Comparison of ENCODE assay signal across 26 cellular contexts in the genomic region with DNA sequence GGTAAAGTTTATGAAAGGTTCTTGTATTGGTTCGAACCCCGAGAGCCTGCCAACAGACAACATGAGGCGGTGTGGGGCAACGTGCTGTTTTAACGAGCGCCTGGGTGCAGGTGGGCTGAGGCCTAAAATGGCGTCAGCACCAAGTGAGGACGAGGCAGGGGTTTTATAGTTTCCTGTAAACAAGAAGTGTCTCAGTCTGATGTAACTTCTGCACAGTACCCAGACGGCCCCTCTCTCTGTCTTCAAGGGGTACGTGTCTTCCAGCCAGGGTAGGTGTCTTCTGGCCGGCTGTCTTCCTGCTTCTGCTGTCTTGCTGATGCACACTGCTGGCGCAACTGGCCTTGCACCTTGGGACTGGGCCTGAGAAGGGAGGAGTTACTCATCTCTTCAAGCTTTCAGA. TPM values are rescaled to one million over a fixed set of nuclear protein-coding genes. Genes with fewer than 3 reads are reported as not detected.
A peak's percentile ranks its signal among the peaks of the same experiment; 100 is the strongest.
DNase-seq lines count a peak whose midpoint lies in the region; ATAC-seq and TF ChIP-seq lines count a peak whose summit lies in the region.
"Had no signal": no experiment of that assay in that cellular context is flagged by ENCODE, and none has a peak within 500 bp of the region (broad histone marks: within the 10 kb centered on the region; RNA-seq: fewer than 3 reads in every experiment).

No MANE protein-coding gene starts in this region.

- peaks cover 49% of the 10 kb centered on the region for H3K4me1 Mint-ChIP-seq in activated CD4-positive, alpha-beta T cell treated with anti-CD3 and anti-CD28 coated beads for 36 hours
- peaks cover 24% of the 10 kb centered on the region for H3K4me1 Mint-ChIP-seq in activated CD8-positive, alpha-beta T cell treated with anti-CD3 and anti-CD28 coated beads for 36 hours (ENCODE audit: low read depth)
- peaks cover 11 to 71% (median 53%) of the 10 kb centered on the region in 7 donors for H3K4me1 Mint-ChIP-seq in naive thymus-derived CD4-positive, alpha-beta T cell

- no peak overlapping the region for H3K4me3 Mint-ChIP-seq in activated CD4-positive, alpha-beta T cell treated with anti-CD3 and anti-CD28 coated beads for 36 hours
- H3K4me3 Mint-ChIP-seq in activated CD8-positive, alpha-beta T cell treated with anti-CD3 and anti-CD28 coated beads for 36 hours: peak overlapping the region; percentile 42
- H3K4me3 Mint-ChIP-seq in naive thymus-derived CD4-positive, alpha-beta T cell: peak overlapping the region in 9 of 10 donors; percentile 50 to 96 (median 92)
- H3K4me3 Mint-ChIP-seq: activated CD4-positive, alpha-beta memory T cell treated with anti-CD3 and anti-CD28 coated beads for 36 hours had no signal

- peaks cover 4 to 54% of the 10 kb centered on the region in 2 donors for H3K4me1 ChIP-seq in naive thymus-derived CD4-positive, alpha-beta T cell (ENCODE audit: control insufficient read depth in 2 of 2, insufficient read depth in 2 of 2, low read length in 2 of 2)
- H3K4me1 ChIP-seq in mucosa of descending colon (ENCODE audit: low read depth): peaks cover 25% of the 10 kb centered on the region
- H3K4me1 ChIP-seq: SJCRH30 had no signal

- peaks cover 2% of the 10 kb centered on the region for H3K27me3 Mint-ChIP-seq in activated CD4-positive, alpha-beta T cell treated with anti-CD3 and anti-CD28 coated beads for 36 hours
- H3K27me3 Mint-ChIP-seq in activated CD8-positive, alpha-beta T cell treated with anti-CD3 and anti-CD28 coated beads for 36 hours: peaks cover 4% of the 10 kb centered on the region
- peaks cover 0 to 27% (median 0%) of the 10 kb centered on the region in 5 donors for H3K27me3 Mint-ChIP-seq in naive thymus-derived CD4-positive, alpha-beta T cell
- H3K27me3 Mint-ChIP-seq: activated CD4-positive, alpha-beta memory T cell treated with anti-CD3 and anti-CD28 coated beads for 36 hours had no signal

- no peak for TF ChIP-seq CTCF in activated CD8-positive, alpha-beta T cell treated with anti-CD3 and anti-CD28 coated beads for 36 hours (IDR thresholded peaks at IDR 0.05)
- no peak for TF ChIP-seq CTCF in mucosa of descending colon (IDR thresholded peaks at IDR 0.05)

- no peak for ATAC-seq in activated CD4-positive, alpha-beta T cell treated with anti-CD3 and anti-CD28 coated beads for 36 hours
- no peak for ATAC-seq in activated CD8-positive, alpha-beta T cell treated with anti-CD3 and anti-CD28 coated beads for 36 hours
- ATAC-seq in naive thymus-derived CD4-positive, alpha-beta T cell: no peak
- ATAC-seq in mucosa of descending colon (no peak), GM19397 (IDR thresholded peaks at IDR 0.05; ENCODE audit: unreplicated experiment) (no peak), HG03342 (IDR thresholded peaks at IDR 0.05; ENCODE audit: unreplicated experiment) (no peak)
- ATAC-seq: left lobe of liver, PC-3 had no signal

- no peaks in the 10 kb centered on the region for H3K27me3 ChIP-seq in naive thymus-derived CD4-positive, alpha-beta T cell (ENCODE audit: control insufficient read depth in 2 of 2, insufficient read depth in 2 of 2, low read length in 2 of 2)
- H3K27me3 ChIP-seq: colonic mucosa, SJCRH30, suprapubic skin, vagina had no signal

- H3K36me3 Mint-ChIP-seq in activated CD4-positive, alpha-beta T cell treated with anti-CD3 and anti-CD28 coated beads for 36 hours (ENCODE audit: low read depth): peaks cover 3% of the 10 kb centered on the region
- H3K36me3 Mint-ChIP-seq in activated CD8-positive, alpha-beta T cell treated with anti-CD3 and anti-CD28 coated beads for 36 hours (ENCODE audit: low read depth): no peaks in the 10 kb centered on the region
- peaks cover 0 to 21% (median 9%) of the 10 kb centered on the region in 5 donors for H3K36me3 Mint-ChIP-seq in naive thymus-derived CD4-positive, alpha-beta T cell
- H3K36me3 Mint-ChIP-seq: activated CD4-positive, alpha-beta memory T cell treated with anti-CD3 and anti-CD28 coated beads for 36 hours had no signal

- DNase-seq in activated CD4-positive, alpha-beta T cell treated with anti-CD3 and anti-CD28 coated beads for 36 hours: no peak
- DNase-seq in activated CD4-positive, alpha-beta T cell treated with anti-CD3 and anti-CD28 coated beads for 1 hour: no peak
- peak; percentile 88 for DNase-seq in NAMALWA (ENCODE audit: low spot score)
- peak; percentile 25 for DNase-seq in activated CD8-positive, alpha-beta T cell treated with anti-CD3 and anti-CD28 coated beads for 36 hours
- peak in 5 of 9 donors; percentile 33 to 52 (median 39) for DNase-seq in naive thymus-derived CD4-positive, alpha-beta T cell
- no peak for DNase-seq in mucosa of descending colon
- DNase-seq: 8988T; activated CD4-positive, alpha-beta memory T cell treated with anti-CD3 and anti-CD28 coated beads for 36 hours; activated T-cell treated with anti-CD3 and anti-CD28 coated beads, Interleukin-2, amount 50 U/mL, for 1 hour; brain microvascular endothelial cell; colonic mucosa; head of caudate nucleus; NCI-H146; NCI-H524; PC-3; SJCRH30; spleen had no signal

- intact Hi-C loops in activated CD4-positive, alpha-beta T cell treated with anti-CD3 and anti-CD28 coated beads for 36 hours (cut with DNase I, micrococcal nuclease): loop anchor here (10.0 kb wide), 2 partner anchors 1032 to 1102 kb away; partner anchors contain the start of genes APBB1 (in 1 of the 2), ARFIP2 (in 1 of the 2) and TIMM10B (in 1 of the 2)
- intact Hi-C loops in activated CD8-positive, alpha-beta T cell treated with anti-CD3 and anti-CD28 coated beads for 36 hours (cut with micrococcal nuclease): loop anchor here (10.0 kb wide), 1 partner anchor 178 kb away; no protein-coding TSS in a partner anchor
- intact Hi-C loops in naive thymus-derived CD4-positive, alpha-beta T cell (cut with micrococcal nuclease): loop anchor here (10.0 kb wide), 2 partner anchors 902 to 1282 kb away; partner anchors contain the start of genes CNGA4 (in 1 of the 2), FHIP1B (in 1 of the 2), TAF10 (in 1 of the 2) and TPP1 (in 1 of the 2)
- intact Hi-C loops in mucosa of descending colon (cut with DNase I, micrococcal nuclease): no loop called here

- H3K36me3 ChIP-seq in naive thymus-derived CD4-positive, alpha-beta T cell (ENCODE audit: control insufficient read depth in 2 of 3, insufficient read depth in 3 of 3, low read length in 3 of 3): peaks cover 0 to 5% (median 0%) of the 10 kb centered on the region in 3 experiments
- H3K36me3 ChIP-seq in mucosa of descending colon (ENCODE audit: low read depth): no peaks in the 10 kb centered on the region
- H3K36me3 ChIP-seq: brain microvascular endothelial cell, colonic mucosa, SJCRH30, spleen, suprapubic skin, vagina had no signal

- no peaks in the 10 kb centered on the region for H3K9me3 Mint-ChIP-seq in activated CD4-positive, alpha-beta T cell treated with anti-CD3 and anti-CD28 coated beads for 36 hours (ENCODE audit: low read depth)
- H3K9me3 Mint-ChIP-seq in activated CD8-positive, alpha-beta T cell treated with anti-CD3 and anti-CD28 coated beads for 36 hours: no peaks in the 10 kb centered on the region
- H3K9me3 Mint-ChIP-seq in naive thymus-derived CD4-positive, alpha-beta T cell: peaks cover 0 to 6% (median 0%) of the 10 kb centered on the region in 11 donors
- H3K9me3 Mint-ChIP-seq: activated CD4-positive, alpha-beta memory T cell treated with anti-CD3 and anti-CD28 coated beads for 36 hours had no signal

- H3K27ac Mint-ChIP-seq in activated CD4-positive, alpha-beta T cell treated with anti-CD3 and anti-CD28 coated beads for 36 hours: peak overlapping the region; percentile 30
- H3K27ac Mint-ChIP-seq in activated CD8-positive, alpha-beta T cell treated with anti-CD3 and anti-CD28 coated beads for 36 hours: peak overlapping the region; percentile 77
- H3K27ac Mint-ChIP-seq in naive thymus-derived CD4-positive, alpha-beta T cell: peak overlapping the region in 7 of 9 donors; percentile 67 to 96 (median 88)

- H3K4me3 ChIP-seq in naive thymus-derived CD4-positive, alpha-beta T cell (ENCODE audit: low read length): no peak overlapping the region
- H3K4me3 ChIP-seq in mucosa of descending colon: no peak overlapping the region
- H3K4me3 ChIP-seq: colonic mucosa, SJCRH30, suprapubic skin, vagina had no signal

- peak overlapping the region; percentile 1 for H3K27ac ChIP-seq in naive thymus-derived CD4-positive, alpha-beta T cell (ENCODE audit: low read depth, low read length)
- H3K27ac ChIP-seq: brain microvascular endothelial cell, colonic mucosa, HL-60, SJCRH30, suprapubic skin, vagina had no signal

- POLR2A ChIA-PET in activated CD4-positive, alpha-beta T cell treated with anti-CD3 and anti-CD28 coated beads for 36 hours (lab: Charles Lee): no interaction called here
- POLR2A ChIA-PET in activated CD8-positive, alpha-beta T cell treated with anti-CD3 and anti-CD28 coated beads for 36 hours (lab: Charles Lee): no interaction called here
- POLR2A ChIA-PET in naive thymus-derived CD4-positive, alpha-beta T cell (lab: Charles Lee): interaction anchor here (1.0 to 7.1 kb wide), 4 partner anchors 7 to 34 kb away, joined by 3 to 45 read pairs (median 4); no protein-coding TSS in a partner anchor

- CTCF ChIA-PET in activated CD4-positive, alpha-beta T cell treated with anti-CD3 and anti-CD28 coated beads for 36 hours (lab: Charles Lee): interaction anchor here (1.3 kb wide), 1 partner anchor 22 kb away, joined by 4 read pairs; no protein-coding TSS in a partner anchor
- CTCF ChIA-PET in activated CD8-positive, alpha-beta T cell treated with anti-CD3 and anti-CD28 coated beads for 36 hours (lab: Charles Lee): no interaction called here
- CTCF ChIA-PET in naive thymus-derived CD4-positive, alpha-beta T cell (lab: Charles Lee): interaction anchor here (0.9 to 6.0 kb wide), 2 partner anchors 10 to 22 kb away, joined by 3 to 50 read pairs; no protein-coding TSS in a partner anchor

- no peaks in the 10 kb centered on the region for H3K9me3 ChIP-seq in naive thymus-derived CD4-positive, alpha-beta T cell (ENCODE audit: control insufficient read depth in 2 of 3, low read length in 3 of 3)
- H3K9me3 ChIP-seq in mucosa of descending colon: no peaks in the 10 kb centered on the region
- H3K9me3 ChIP-seq: colonic mucosa, SJCRH30, spleen, suprapubic skin, vagina had no signal

RNA-seq across cellular contexts. Expression of gene PPFIBP2, which starts 2.7 kb away (rescaled TPM):
- 10 to 100 TPM in 1 of 2 experiments, 1 to 10 TPM in 1; 7.9 to 13.2 TPM for total RNA-seq in activated CD4-positive, alpha-beta T cell treated with anti-CD3 and anti-CD28 coated beads for 36 hours
- 10 to 100 TPM; 13.3 to 14.2 TPM for total RNA-seq in activated CD8-positive, alpha-beta T cell treated with anti-CD3 and anti-CD28 coated beads for 36 hours
- 10 to 100 TPM in 4 of 5 experiments, 1 to 10 TPM in 1; 5.7 to 55.6 (median 45.9) TPM for total RNA-seq in naive thymus-derived CD4-positive, alpha-beta T cell
- 10 to 100 TPM in 1 of 2 donors, 1 to 10 TPM in 1; 7.0 to 29.4 TPM for polyA plus RNA-seq in naive thymus-derived CD4-positive, alpha-beta T cell
- 10 to 100 TPM; 40.1 to 83.5 (median 69.2) TPM for total RNA-seq in mucosa of descending colon

RNA-seq across cellular contexts. Expression of gene OLFML1, which starts 31.2 kb away (rescaled TPM):
- total RNA-seq in activated CD4-positive, alpha-beta T cell treated with anti-CD3 and anti-CD28 coated beads for 36 hours: not detected
- total RNA-seq in activated CD8-positive, alpha-beta T cell treated with anti-CD3 and anti-CD28 coated beads for 36 hours: not detected
- not detected for total RNA-seq in naive thymus-derived CD4-positive, alpha-beta T cell
- under 1 TPM in 1 of 2 donors, not detected in 1; 0.18 TPM for polyA plus RNA-seq in naive thymus-derived CD4-positive, alpha-beta T cell
- 10 to 100 TPM in 1 of 3 donors, 1 to 10 TPM in 2; 2.1 to 11.2 (median 5.2) TPM for total RNA-seq in mucosa of descending colon
- total RNA-seq: activated CD4-positive, alpha-beta memory T cell treated with anti-CD3 and anti-CD28 coated beads for 36 hours; mononuclear cell; PC-3; renal cortical epithelial cell; SJCRH30; T-helper 1 cell treated with Interleukin-12 subunit alpha and Interleukin-12 subunit beta and Interleukin-4 antibody, amounts not matched to agents 30 ng/mL and 1 ng/mL, for 36 hours had no signal

Comparison
In these comparisons a context has a peak if more than half of its experiments do, and no peak if none do; other contexts are left out.
1. DNase-seq: peak in NAMALWA (single experiment), activated CD8-positive, alpha-beta T cell treated with anti-CD3 and anti-CD28 coated beads for 36 hours (single experiment) and naive thymus-derived CD4-positive, alpha-beta T cell (5 of 9); none in activated CD4-positive, alpha-beta T cell treated with anti-CD3 and anti-CD28 coated beads for 36 hours (single experiment), activated CD4-positive, alpha-beta T cell treated with anti-CD3 and anti-CD28 coated beads for 1 hour (single experiment) and mucosa of descending colon (0 of 3).
2. H3K27ac Mint-ChIP-seq: peak in every context shown above with its lines; median percentile 88 in naive thymus-derived CD4-positive, alpha-beta T cell; 77 in activated CD8-positive, alpha-beta T cell treated with anti-CD3 and anti-CD28 coated beads for 36 hours; 30 in activated CD4-positive, alpha-beta T cell treated with anti-CD3 and anti-CD28 coated beads for 36 hours.
3. intact Hi-C loops: an anchor here in activated CD4-positive, alpha-beta T cell treated with anti-CD3 and anti-CD28 coated beads for 36 hours (10.0 kb wide), activated CD8-positive, alpha-beta T cell treated with anti-CD3 and anti-CD28 coated beads for 36 hours (10.0 kb wide) and naive thymus-derived CD4-positive, alpha-beta T cell (10.0 kb wide); none called in mucosa of descending colon.